In the genomic region with DNA sequence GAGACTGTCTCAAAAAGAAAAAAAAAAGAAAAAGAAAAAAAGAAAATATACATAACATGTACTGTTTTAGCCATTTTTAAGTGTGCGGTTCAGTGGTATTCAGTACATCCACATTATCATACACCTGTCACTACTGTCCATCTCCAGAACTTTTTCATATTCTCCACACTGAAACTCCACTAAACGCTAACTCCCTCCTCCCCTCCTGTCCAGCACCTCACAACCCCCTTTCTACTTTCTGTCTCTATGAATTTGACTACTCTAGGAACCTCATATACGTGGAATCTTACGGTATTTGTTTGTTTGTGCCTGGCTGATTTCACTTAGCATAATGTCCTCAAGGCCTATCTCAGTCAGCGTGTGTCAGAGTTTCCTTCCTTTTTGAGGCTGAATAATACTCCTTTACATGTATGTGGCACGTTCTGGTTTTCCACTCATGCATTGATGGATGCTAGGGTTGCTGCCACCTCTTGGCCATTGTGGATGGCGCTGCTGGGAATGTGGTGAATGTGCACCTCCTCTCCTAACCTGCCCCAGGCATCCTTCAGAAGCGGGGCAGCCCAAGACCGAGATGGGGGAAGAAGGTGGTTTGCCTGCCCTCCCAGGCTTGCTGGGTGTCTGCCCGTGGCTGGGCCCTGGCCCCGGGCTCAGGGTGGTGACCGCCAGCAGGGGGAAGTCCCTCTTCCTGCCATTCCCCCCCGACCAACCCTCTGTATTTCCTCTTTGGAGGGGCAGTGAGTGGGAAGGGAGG, we compare ENCODE assay signal across 9 cellular contexts.
A peak's percentile ranks its signal among the peaks of the same experiment; 100 is the strongest.
DNase-seq lines count a peak whose midpoint lies in the region; ATAC-seq, FAIRE-seq and TF ChIP-seq lines count a peak whose summit lies in the region.
"Had no signal": no experiment of that assay in that cellular context is flagged by ENCODE, and none has a peak within 500 bp of the region (broad histone marks: within the 10 kb centered on the region; RNA-seq: fewer than 3 reads in every experiment).

No MANE protein-coding gene starts in this region.

- no peak overlapping the region for H3K4me3 ChIP-seq in AG04449 (ENCODE audit: low read depth, low read length)
- H3K4me3 ChIP-seq in kidney (ENCODE audit: low read length in 2 of 2): no peak overlapping the region
- H3K4me3 ChIP-seq: SK-N-MC had no signal

- H3K4me3 Mint-ChIP-seq in H9: peak overlapping the region in 1 of 2 experiments; percentile 13; a peak in 2 of 5 replicates

- peaks cover 27% of the 10 kb centered on the region for H3K4me1 ChIP-seq in H9 (ENCODE audit: insufficient read depth, low read length)
- peaks cover 28 to 31% of the 10 kb centered on the region in 2 donors for H3K4me1 ChIP-seq in kidney (ENCODE audit: control insufficient read depth in 1 of 2, insufficient read depth in 1 of 2, low read depth in 1 of 2, low read length in 2 of 2)

- H2BK12ac ChIP-seq in H9 (ENCODE audit: insufficient read length, low read depth, low read length): no peak overlapping the region

- H3K4me2 ChIP-seq in H9 (ENCODE audit: insufficient read depth, insufficient read length, low read length): peak overlapping the region; percentile 58

- H3K36me3 ChIP-seq in kidney (ENCODE audit: control insufficient read depth in 1 of 2, insufficient read depth in 2 of 2, low read length in 2 of 2): no peaks in the 10 kb centered on the region

- peak overlapping the region; percentile 23; the same call in 1 of the 2 replicates for H3K4ac ChIP-seq in H9 (ENCODE audit: low read depth, low read length)

- H3K9me3 ChIP-seq in H9 (ENCODE audit: control insufficient read depth, low read depth, low read length) (no peaks in the 10 kb centered on the region), kidney (ENCODE audit: control insufficient read depth in 1 of 2, low read length in 2 of 2) (no peaks in the 10 kb centered on the region)

- H4K8ac ChIP-seq in H9 (replicated peaks; ENCODE audit: insufficient read length, low read depth, low read length): no peak overlapping the region

- H3K27ac ChIP-seq in H9 (ENCODE audit: insufficient read length, low read depth, low read length): peak overlapping the region; percentile 87
- peak overlapping the region in 1 of 2 donors; percentile 27 for H3K27ac ChIP-seq in kidney (ENCODE audit: low read depth in 2 of 2, low read length in 2 of 2)
- H3K27ac ChIP-seq: SK-N-MC had no signal

- no peak overlapping the region for H3T11ph ChIP-seq in H9 (ENCODE audit: low read length)

- no peak overlapping the region for H4K91ac ChIP-seq in H9 (ENCODE audit: insufficient read length, low read depth, low read length)

- peaks cover 0 to 2% of the 10 kb centered on the region in 2 experiments; a peak in 3 of 5 replicates for H3K9me3 Mint-ChIP-seq in H9

- H3K79me2 ChIP-seq in H9 (ENCODE audit: insufficient read depth, low read length): peaks cover 33% of the 10 kb centered on the region; the same call in 1 of the 2 replicates

- peak overlapping the region; percentile 30 for H2BK5ac ChIP-seq in H9 (ENCODE audit: insufficient read length, low read length)

- H3K18ac ChIP-seq in H9 (ENCODE audit: insufficient read length, low read depth, low read length): peak overlapping the region; percentile 68

- H3K9ac ChIP-seq in H9 (ENCODE audit: extremely low read depth, insufficient read length, low read length) (no peak overlapping the region), kidney (ENCODE audit: low read length in 2 of 2) (no peak overlapping the region)

- H4K5ac ChIP-seq in H9 (ENCODE audit: insufficient read length, low read depth, low read length): no peak overlapping the region

- H3K23me2 ChIP-seq in H9 (ENCODE audit: insufficient read length, low read depth, low read length, poor library complexity, severe bottlenecking): peaks cover 4% of the 10 kb centered on the region

- WGBS in H9 (ENCODE audit: extremely low coverage, insufficient read length, low lambda C conversion rate): no CpG with 5 or more reads among the region's 13 CpGs

- no peak overlapping the region for H2BK15ac ChIP-seq in H9 (ENCODE audit: low read depth, low read length)

- H3K27me3 Mint-ChIP-seq in H9 (ENCODE audit: low read depth): no peaks in the 10 kb centered on the region

- H2AFZ ChIP-seq in H9 (ENCODE audit: low read length): no peak overlapping the region

- no peak overlapping the region for H3K23ac ChIP-seq in H9 (ENCODE audit: insufficient read length, low read depth, low read length)

- peaks cover 19 to 27% (median 21%) of the 10 kb centered on the region in 3 experiments for H3K36me3 Mint-ChIP-seq in H9 (ENCODE audit: insufficient read depth in 1 of 3, low read depth in 3 of 3)

- H2BK20ac ChIP-seq in H9 (ENCODE audit: low read depth, low read length, poor library complexity, severe bottlenecking): no peak overlapping the region

- no peaks in the 10 kb centered on the region for H3K27me3 ChIP-seq in H9 (ENCODE audit: insufficient read depth, low read length)

- H3K27ac Mint-ChIP-seq in H9: peak overlapping the region; percentile 80 to 100 (median 99); a peak in 6 of 7 replicates

- no peak overlapping the region for H2BK120ac ChIP-seq in H9 (ENCODE audit: low read depth, low read length, poor library complexity, severe bottlenecking)

- H3K79me1 ChIP-seq in H9 (ENCODE audit: insufficient read depth, low read depth, low read length, poor library complexity, severe bottlenecking): peaks cover 2% of the 10 kb centered on the region

- intact Hi-C loops in kidney (cut with DNase I): no loop called here

- DNase-seq in AG04449 (ENCODE audit: low read depth, low spot score): no peak
- peak; percentile 67 for DNase-seq in H9
- peak; percentile 52 for DNase-seq in activated T-cell treated with anti-CD3 and anti-CD28 coated beads, Interleukin-2, amount 50 U/mL, for 1 hour
- no peak for DNase-seq in kidney
- no peak for DNase-seq in GM03348 (ENCODE audit: low spot score)
- DNase-seq in COR-L47 (lab: John Stamatoyannopoulos, UW): no peak
- no peak for DNase-seq in SHP77 treated with DMSO at 0.1 percent for 48 hours (lab: John Stamatoyannopoulos, UW)

- CTCF ChIA-PET in AG04449 (lab: Yijun Ruan, JAX): interaction anchor here (1.4 to 1.7 kb wide), 2 partner anchors 10 to 69 kb away, joined by 4 read pairs; no protein-coding TSS in a partner anchor

- peak overlapping the region; percentile 33 for H3K14ac ChIP-seq in H9 (ENCODE audit: insufficient read depth, low read length)

- POLR2A ChIA-PET in AG04449 (lab: Yijun Ruan, JAX): no interaction called here

- FAIRE-seq in kidney (lab: Jason Lieb, UNC): no peak

- no peak overlapping the region for H2AK5ac ChIP-seq in H9 (ENCODE audit: insufficient read length, low read length)

- TF ChIP-seq CTCF in AG04449 (IDR thresholded peaks at IDR 0.05; ENCODE audit: insufficient read depth, low read length, missing control alignments): peak; percentile 13
- TF ChIP-seq CTCF in H9 (conservative IDR thresholded peaks at IDR 0.05): peak; percentile 62
- peak; percentile 43 for TF ChIP-seq CTCF in kidney (IDR thresholded peaks at IDR 0.05; ENCODE audit: borderline replicate concordance, extremely low read depth, insufficient read depth)

- no peak for ATAC-seq in HG03565 (IDR thresholded peaks at IDR 0.05; ENCODE audit: unreplicated experiment)

- no peaks in the 10 kb centered on the region for H4K20me1 ChIP-seq in H9 (ENCODE audit: control insufficient read depth, insufficient read depth, insufficient read length)

- H3K56ac ChIP-seq in H9 (ENCODE audit: insufficient read length, low read depth, low read length): peak overlapping the region; percentile 1

- H3K4me1 Mint-ChIP-seq in H9: peaks cover 81 to 83% of the 10 kb centered on the region in 2 experiments

Comparison
In these comparisons a context has a peak if more than half of its experiments do, and no peak if none do; other contexts are left out.
1. DNase-seq: peak in H9 (single experiment) and activated T-cell treated with anti-CD3 and anti-CD28 coated beads, Interleukin-2, amount 50 U/mL, for 1 hour (single experiment); none in AG04449 (single experiment), kidney (single experiment), GM03348 (single experiment), COR-L47 (single experiment) and SHP77 treated with DMSO at 0.1 percent for 48 hours (single experiment).
2. Peak in every context shown above with its lines, with median percentiles within 50 percentile points of each other: CTCF ChIP-seq.